ENCODE assay signal across 26 cellular contexts in the genomic region with DNA sequence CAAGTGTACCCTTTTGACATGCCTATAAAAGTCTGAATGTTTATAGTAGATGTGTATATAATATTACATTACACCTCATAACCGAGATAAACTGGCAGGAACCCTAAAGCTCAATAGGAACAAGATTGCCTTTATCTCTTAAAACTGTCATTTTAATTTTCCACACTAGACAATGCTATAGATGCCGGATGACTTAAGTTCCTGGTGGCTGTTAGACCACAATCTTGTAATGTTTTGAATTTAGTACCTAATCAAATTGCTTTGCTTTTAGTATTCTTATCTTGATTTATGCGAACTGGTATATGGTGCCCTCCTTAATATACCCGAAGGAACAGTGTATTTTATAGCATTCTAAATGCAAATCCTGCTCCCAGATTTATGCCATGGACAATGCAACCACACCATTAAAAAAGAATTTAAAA.
"Had no signal": no experiment of that assay in that cellular context is flagged by ENCODE, and none has a peak within 500 bp of the region (broad histone marks: within the 10 kb centered on the region; RNA-seq: fewer than 3 reads in every experiment).

No MANE protein-coding gene starts in this region.

- H3K27ac ChIP-seq: breast epithelium, SJSA1 had no signal

- H3K4me3 ChIP-seq: breast epithelium, SJSA1 had no signal

- H3K27me3 Mint-ChIP-seq: activated naive CD4-positive, alpha-beta T cell treated with anti-CD3 and anti-CD28 coated beads, Interleukin-2, amount 50 U/mL, for 24 hours had no signal

- ATAC-seq: activated CD8-positive, alpha-beta T cell treated with anti-CD3 and anti-CD28 coated beads, Interleukin-2, amount 10 ng/mL, durations not matched to agents 7 days and 5 days; WTC11 had no signal

- H3K27me3 ChIP-seq: breast epithelium, SJSA1 had no signal

- H3K4me3 Mint-ChIP-seq: activated CD8-positive, alpha-beta T cell treated with anti-CD3 and anti-CD28 coated beads, Interleukin-2, amount 10 ng/mL, durations not matched to agents 7 days and 5 days; activated naive CD4-positive, alpha-beta T cell treated with anti-CD3 and anti-CD28 coated beads, Interleukin-2, amount 50 U/mL, for 24 hours; activated T-helper 1 cell treated with anti-CD3 and anti-CD28 coated beads, Interleukin-12 subunit alpha, Interleukin-12 subunit beta, Interleukin-2, Interleukin-4 antibody, amounts not matched to agents 30 ng/mL and 10 ng/mL and 1 ng/mL, durations not matched to agents 14 hours and 24 hours and 36 hours; WTC11 had no signal

- H3K9me3 ChIP-seq: breast epithelium, SJSA1 had no signal

- H3K4me1 ChIP-seq: breast epithelium, SJSA1 had no signal

- H3K36me3 ChIP-seq: breast epithelium, SJSA1 had no signal

- H3K27ac Mint-ChIP-seq: activated CD8-positive, alpha-beta T cell treated with anti-CD3 and anti-CD28 coated beads, Interleukin-2, amount 10 ng/mL, durations not matched to agents 7 days and 5 days; activated naive CD4-positive, alpha-beta T cell treated with anti-CD3 and anti-CD28 coated beads, Interleukin-2, amount 50 U/mL, for 24 hours; activated T-helper 1 cell treated with anti-CD3 and anti-CD28 coated beads, Interleukin-12 subunit alpha, Interleukin-12 subunit beta, Interleukin-2, Interleukin-4 antibody, amounts not matched to agents 30 ng/mL and 10 ng/mL and 1 ng/mL, durations not matched to agents 14 hours and 24 hours and 36 hours; WTC11 had no signal

- H3K9me3 Mint-ChIP-seq: activated naive CD4-positive, alpha-beta T cell treated with anti-CD3 and anti-CD28 coated beads, Interleukin-2, amount 50 U/mL, for 24 hours had no signal

- H3K36me3 Mint-ChIP-seq: activated naive CD4-positive, alpha-beta T cell treated with anti-CD3 and anti-CD28 coated beads, Interleukin-2, amount 50 U/mL, for 24 hours had no signal

- DNase-seq: activated CD4-positive, alpha-beta T cell treated with anti-CD3 and anti-CD28 coated beads for 48 hours; activated CD4-positive, alpha-beta T cell treated with anti-CD3 and anti-CD28 coated beads, Interleukin-2, amount 50 U/mL, for 4 hours; activated CD4-positive, CD25-positive, alpha-beta regulatory T cell treated with anti-CD3 and anti-CD28 coated beads, Interleukin-2, amount 50 U/mL, for 72 hours; activated CD8-positive, alpha-beta memory T cell treated with anti-CD3 and anti-CD28 coated beads, Interleukin-2, amount 50 U/mL, for 48 hours; activated CD8-positive, alpha-beta T cell treated with anti-CD3 and anti-CD28 coated beads, Interleukin-2, amount 10 ng/mL, durations not matched to agents 7 days and 5 days; activated effector memory CD4-positive, alpha-beta T cell treated with Interleukin-2 at 50 U/mL for 16 hours; activated naive CD4-positive, alpha-beta T cell; activated T-cell treated with anti-CD3 and anti-CD28 coated beads, Interleukin-2, amount 50 U/mL, for 1 hour; aorta; caudate nucleus; KG1; NCI-H1092; NCI-H1417; NCI-H1930; NCI-H2107; NCI-H2171 treated with DMSO at 0.1 percent for 48 hours; NCI-H226; NCI-H69; NK-92 treated with Interleukin-12 subunit alpha and Interleukin-12 subunit beta, amount 100 ng/mL, for 24 hours; SHP77; T-helper 1 cell had no signal

- H3K4me1 Mint-ChIP-seq: activated naive CD4-positive, alpha-beta T cell treated with anti-CD3 and anti-CD28 coated beads, Interleukin-2, amount 50 U/mL, for 24 hours; WTC11 had no signal
